In the genomic region with DNA sequence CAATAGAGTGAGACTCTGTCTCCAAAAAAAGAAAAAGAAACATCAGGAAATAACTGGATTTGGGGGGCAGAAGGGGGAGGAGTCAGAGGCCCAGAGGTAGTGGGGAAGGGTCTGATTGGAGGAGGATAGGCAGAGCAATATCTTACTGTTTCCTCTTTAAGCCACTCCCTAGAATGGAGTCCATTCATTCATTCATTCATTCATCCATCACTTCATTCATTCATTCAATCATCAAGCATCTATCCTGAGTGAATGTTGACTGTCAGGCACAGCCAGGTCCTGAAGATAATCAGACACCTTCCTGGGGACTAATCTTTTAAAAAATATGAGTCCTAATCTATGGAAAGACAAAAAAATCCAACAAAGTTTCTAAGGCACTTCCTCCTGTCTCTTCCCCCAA, we compare ENCODE assay signal across 2 cellular contexts.
TF ChIP-seq lines count a peak whose summit lies in the region.

No MANE protein-coding gene starts in this region.

TF ChIP-seq in GM12878, 131 proteins besides CTCF, POLR2A, EP300 and RAD21:
- TF ChIP-seq PML (IDR thresholded peaks at IDR 0.05; ENCODE audit: low read length) (no peak), MTA3 (IDR thresholded peaks at IDR 0.05; ENCODE audit: borderline replicate concordance, low read length) (no peak), PAX8 (IDR thresholded peaks at IDR 0.05) (no peak), ZNF24 (IDR thresholded peaks at IDR 0.05) (peak; percentile 85)

TF ChIP-seq in GM23338, 12 proteins besides CTCF, POLR2A, EP300 and RAD21:
- TF ChIP-seq ZNF114 (CRISPR knock-in tag; IDR thresholded peaks at IDR 0.05), result no peak
- TF ChIP-seq EZH2phosphoT487 (IDR thresholded peaks at IDR 0.05; ENCODE audit: unreplicated experiment), result no peak
- no peak for TF ChIP-seq ZNF331 (CRISPR knock-in tag; IDR thresholded peaks at IDR 0.05; ENCODE audit: low read depth)
- no peak for TF ChIP-seq POLR2AphosphoS5 (IDR thresholded peaks at IDR 0.05; ENCODE audit: low read depth)
- TF ChIP-seq STAT1 (IDR thresholded peaks at IDR 0.05; ENCODE audit: unreplicated experiment), result no peak
- TF ChIP-seq, protein P1, sequence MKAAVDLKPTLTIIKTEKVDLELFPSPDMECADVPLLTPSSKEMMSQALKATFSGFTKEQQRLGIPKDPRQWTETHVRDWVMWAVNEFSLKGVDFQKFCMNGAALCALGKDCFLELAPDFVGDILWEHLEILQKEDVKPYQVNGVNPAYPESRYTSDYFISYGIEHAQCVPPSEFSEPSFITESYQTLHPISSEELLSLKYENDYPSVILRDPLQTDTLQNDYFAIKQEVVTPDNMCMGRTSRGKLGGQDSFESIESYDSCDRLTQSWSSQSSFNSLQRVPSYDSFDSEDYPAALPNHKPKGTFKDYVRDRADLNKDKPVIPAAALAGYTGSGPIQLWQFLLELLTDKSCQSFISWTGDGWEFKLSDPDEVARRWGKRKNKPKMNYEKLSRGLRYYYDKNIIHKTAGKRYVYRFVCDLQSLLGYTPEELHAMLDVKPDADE (IDR thresholded peaks at IDR 0.05), result no peak
TF ChIP-seq in GM23338: peak in this region for 0.
